In genomic region chr1:230424440-230425251, GRCh38 we compare ENCODE assay signal across 8 cellular contexts. TPM values are rescaled to one million over a fixed set of nuclear protein-coding genes. Genes with fewer than 3 reads are reported as not detected.
DNase-seq lines count a peak whose midpoint lies in the region; ATAC-seq lines count a peak whose summit lies in the region.

No MANE protein-coding gene starts in this region.

- H3K27me3 ChIP-seq in subcutaneous abdominal adipose tissue (ENCODE audit: control insufficient read depth in 5 of 5, insufficient read depth in 4 of 5, low read length in 5 of 5), result peaks cover 28 to 37% (median 37%) of the 10 kb centered on the region in 5 donors

- no peak for DNase-seq in activated CD4-positive, alpha-beta T cell treated with anti-CD3 and anti-CD28 coated beads, Interleukin-2, amount 10 ng/mL, durations not matched to agents 24 days and 14 days
- DNase-seq in activated CD4-positive, alpha-beta T cell treated with anti-CD3 and anti-CD28 coated beads for 1 hour, result no peak
- no peak for DNase-seq in T-cell
- no peak for DNase-seq in activated CD8-positive, alpha-beta memory T cell treated with anti-CD3 and anti-CD28 coated beads, Interleukin-2, amount 10 ng/mL, durations not matched to agents 7 days and 5 days

- peaks cover 67% of the 10 kb centered on the region for H3K27me3 Mint-ChIP-seq in activated CD4-positive, alpha-beta T cell treated with anti-CD3 and anti-CD28 coated beads, Interleukin-2, amount 10 ng/mL, durations not matched to agents 24 days and 14 days
- H3K27me3 Mint-ChIP-seq in T-cell, result peaks cover 54 to 67% of the 10 kb centered on the region in 2 donors
- H3K27me3 Mint-ChIP-seq in activated CD8-positive, alpha-beta memory T cell treated with anti-CD3 and anti-CD28 coated beads, Interleukin-2, amount 10 ng/mL, durations not matched to agents 7 days and 5 days, result peaks cover 68% of the 10 kb centered on the region

- H3K27ac Mint-ChIP-seq in activated CD4-positive, alpha-beta T cell treated with anti-CD3 and anti-CD28 coated beads, Interleukin-2, amount 10 ng/mL, durations not matched to agents 24 days and 14 days, result no peak overlapping the region
- no peak overlapping the region for H3K27ac Mint-ChIP-seq in T-cell
- H3K27ac Mint-ChIP-seq in activated CD8-positive, alpha-beta memory T cell treated with anti-CD3 and anti-CD28 coated beads, Interleukin-2, amount 10 ng/mL, durations not matched to agents 7 days and 5 days, result no peak overlapping the region

- peaks cover 13% of the 10 kb centered on the region for H3K4me1 Mint-ChIP-seq in activated CD4-positive, alpha-beta T cell treated with anti-CD3 and anti-CD28 coated beads, Interleukin-2, amount 10 ng/mL, durations not matched to agents 24 days and 14 days
- H3K4me1 Mint-ChIP-seq in T-cell, result peaks cover 7 to 16% (median 12%) of the 10 kb centered on the region in 3 donors
- H3K4me1 Mint-ChIP-seq in activated CD8-positive, alpha-beta memory T cell treated with anti-CD3 and anti-CD28 coated beads, Interleukin-2, amount 10 ng/mL, durations not matched to agents 7 days and 5 days, result peaks cover 30% of the 10 kb centered on the region

- no peak overlapping the region for H3K9ac ChIP-seq in subcutaneous abdominal adipose tissue (ENCODE audit: low read length in 5 of 5)

- intact Hi-C loops in activated CD4-positive, alpha-beta T cell treated with anti-CD3 and anti-CD28 coated beads, Interleukin-2, amount 10 ng/mL, durations not matched to agents 24 days and 14 days (cut with micrococcal nuclease), result loop anchor here (2.0 to 5.0 kb wide), 2 partner anchors 218 to 992 kb away; partner anchors contain the start of genes ACTA1 and COG2

- H3K27ac ChIP-seq in subcutaneous abdominal adipose tissue (ENCODE audit: low read depth, low read length), result no peak overlapping the region

- H3K9me3 Mint-ChIP-seq in activated CD4-positive, alpha-beta T cell treated with anti-CD3 and anti-CD28 coated beads, Interleukin-2, amount 10 ng/mL, durations not matched to agents 24 days and 14 days, result peaks cover 6% of the 10 kb centered on the region
- peaks cover 0 to 12% (median 5%) of the 10 kb centered on the region in 3 donors for H3K9me3 Mint-ChIP-seq in T-cell
- H3K9me3 Mint-ChIP-seq in activated CD8-positive, alpha-beta memory T cell treated with anti-CD3 and anti-CD28 coated beads, Interleukin-2, amount 10 ng/mL, durations not matched to agents 7 days and 5 days (ENCODE audit: low read depth), result peaks cover 7% of the 10 kb centered on the region

- H3K4me3 Mint-ChIP-seq in activated CD4-positive, alpha-beta T cell treated with anti-CD3 and anti-CD28 coated beads, Interleukin-2, amount 10 ng/mL, durations not matched to agents 24 days and 14 days, result peak overlapping the region; percentile 66
- peak overlapping the region; percentile 47 to 72 (median 60) for H3K4me3 Mint-ChIP-seq in T-cell
- no peak overlapping the region for H3K4me3 Mint-ChIP-seq in activated CD8-positive, alpha-beta memory T cell treated with anti-CD3 and anti-CD28 coated beads, Interleukin-2, amount 10 ng/mL, durations not matched to agents 7 days and 5 days

- peaks cover 4% of the 10 kb centered on the region for H3K36me3 Mint-ChIP-seq in activated CD4-positive, alpha-beta T cell treated with anti-CD3 and anti-CD28 coated beads, Interleukin-2, amount 10 ng/mL, durations not matched to agents 24 days and 14 days (ENCODE audit: low read depth)
- no peaks in the 10 kb centered on the region for H3K36me3 Mint-ChIP-seq in T-cell
- peaks cover 2% of the 10 kb centered on the region for H3K36me3 Mint-ChIP-seq in activated CD8-positive, alpha-beta memory T cell treated with anti-CD3 and anti-CD28 coated beads, Interleukin-2, amount 10 ng/mL, durations not matched to agents 7 days and 5 days

- H3K36me3 ChIP-seq in subcutaneous abdominal adipose tissue (ENCODE audit: control insufficient read depth in 5 of 5, insufficient read depth in 5 of 5, low read length in 5 of 5), result no peaks in the 10 kb centered on the region

- POLR2A ChIA-PET in T-cell (lab: Charles Lee), result no interaction called here

- H3K9me3 ChIP-seq in iPS-18c (ENCODE audit: control insufficient read depth, insufficient read depth, low read length) (no peaks in the 10 kb centered on the region), subcutaneous abdominal adipose tissue (ENCODE audit: control insufficient read depth in 5 of 5, low read length in 5 of 5) (no peaks in the 10 kb centered on the region)

- no peak for ATAC-seq in T-cell (replicated peaks in 1 of 4)
- ATAC-seq in HG03095 (IDR thresholded peaks at IDR 0.05; ENCODE audit: unreplicated experiment), result no peak
- ATAC-seq in activated CD8-positive, alpha-beta memory T cell treated with anti-CD3 and anti-CD28 coated beads, Interleukin-2, amount 10 ng/mL, durations not matched to agents 7 days and 5 days, result no peak
- ATAC-seq in HG03280 (IDR thresholded peaks at IDR 0.05; ENCODE audit: unreplicated experiment), result no peak

- CTCF ChIA-PET in T-cell (lab: Charles Lee), result no interaction called here
- CTCF ChIA-PET in activated CD8-positive, alpha-beta memory T cell treated with anti-CD3 and anti-CD28 coated beads, Interleukin-2, amount 10 ng/mL, durations not matched to agents 7 days and 5 days (lab: Charles Lee), result no interaction called here

- peak overlapping the region; percentile 47 for H3K4me3 ChIP-seq in iPS-18c (ENCODE audit: insufficient read depth, low read depth, low read length)
- peak overlapping the region in 4 of 5 donors; percentile 11 to 42 (median 22) for H3K4me3 ChIP-seq in subcutaneous abdominal adipose tissue (ENCODE audit: low read depth in 1 of 5, low read length in 5 of 5)

- H3K4me1 ChIP-seq in subcutaneous abdominal adipose tissue (ENCODE audit: control insufficient read depth in 5 of 5, insufficient read depth in 5 of 5, low read length in 5 of 5), result peaks cover 0 to 18% (median 9%) of the 10 kb centered on the region in 5 donors

RNA-seq across cellular contexts. Expression of gene PGBD5, which starts 1.5 kb away (rescaled TPM):
- 0.09 TPM in 1 of 2 replicates, not detected in the other for total RNA-seq in activated CD4-positive, alpha-beta T cell treated with anti-CD3 and anti-CD28 coated beads, Interleukin-2, amount 10 ng/mL, durations not matched to agents 24 days and 14 days
- total RNA-seq in T-cell, result under 1 TPM in 3 of 5 donors, not detected in 2; 0.03 to 0.09 (median 0.09) TPM
- not detected for total RNA-seq in activated CD8-positive, alpha-beta memory T cell treated with anti-CD3 and anti-CD28 coated beads, Interleukin-2, amount 10 ng/mL, durations not matched to agents 7 days and 5 days
